ENCODE assay signal across 1 cellular context in the genomic region with DNA sequence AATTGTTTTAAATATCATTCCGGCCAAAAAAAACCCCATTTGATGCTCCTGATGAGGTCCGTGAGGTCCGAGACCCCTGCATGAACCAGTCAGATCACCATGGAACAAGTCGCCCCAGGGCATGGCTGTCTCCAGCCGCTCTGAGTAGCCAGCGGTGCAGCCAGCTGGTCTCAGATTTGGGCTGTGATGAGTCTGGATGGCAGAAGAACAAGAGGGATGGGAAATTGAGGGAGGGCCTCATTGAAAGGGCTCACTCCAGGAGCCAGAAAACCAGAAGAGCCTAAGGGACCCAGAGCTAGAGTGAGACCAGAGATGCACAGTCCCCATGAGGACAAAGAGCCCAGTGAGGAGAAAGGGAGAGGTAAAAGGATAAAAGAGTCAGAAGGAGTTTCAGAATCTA.
TF ChIP-seq lines count a peak whose summit lies in the region.

No MANE protein-coding gene starts in this region.

TF ChIP-seq in SK-N-SH, 30 proteins besides CTCF, POLR2A, EP300 and RAD21 (continued from another document):
- TF ChIP-seq MAX (IDR thresholded peaks at IDR 0.05; ENCODE audit: low read depth) (no peak), MXI1 (IDR thresholded peaks at IDR 0.05; ENCODE audit: low read depth, low read length) (no peak), REST (IDR thresholded peaks at IDR 0.05; ENCODE audit: low read depth, low read length) (no peak), FOXM1 (IDR thresholded peaks at IDR 0.05; ENCODE audit: low read depth) (no peak), RFX5 (IDR thresholded peaks at IDR 0.05; ENCODE audit: low read length) (no peak)
